In the genomic region with DNA sequence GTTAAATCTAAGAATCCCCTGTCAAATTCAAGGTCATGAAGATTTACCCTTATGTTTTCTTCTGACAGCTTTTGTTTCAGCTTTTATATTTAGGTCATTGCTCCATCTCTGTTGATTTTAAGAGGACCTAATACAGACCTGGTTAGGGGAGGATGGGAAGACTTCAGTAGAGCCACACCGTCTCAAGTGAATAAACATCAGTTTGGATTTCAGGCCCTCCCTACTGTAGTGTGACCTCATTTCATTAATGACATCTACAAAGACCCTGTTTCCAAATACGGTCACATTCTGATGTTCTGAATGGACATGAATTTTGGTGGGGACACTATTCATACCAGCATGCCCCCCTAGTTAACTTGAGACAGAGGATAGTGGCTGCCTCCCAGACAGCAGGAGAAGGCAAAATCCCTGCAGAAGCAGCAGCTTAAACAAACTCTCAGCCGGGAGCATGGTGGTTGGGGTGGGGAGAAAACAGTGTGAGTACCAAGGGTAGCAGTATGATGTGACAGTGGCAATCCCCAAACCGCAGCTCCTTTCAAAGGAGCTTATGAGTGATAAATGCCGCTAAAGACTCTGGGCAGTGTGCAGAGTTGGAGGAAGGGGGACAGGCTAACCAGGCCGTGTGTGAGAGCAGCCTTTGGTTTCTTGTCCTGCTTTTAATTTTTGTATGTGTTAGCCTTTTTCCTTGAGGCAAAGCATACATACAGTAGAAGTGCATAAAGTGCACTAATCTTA, we compare ENCODE assay signal across 1 cellular context.
TF ChIP-seq lines count a peak whose summit lies in the region.

No MANE protein-coding gene starts in this region.

TF ChIP-seq in GM12878, 131 proteins besides CTCF, POLR2A, EP300 and RAD21 (continued from another document):
- TF ChIP-seq, protein P1, sequence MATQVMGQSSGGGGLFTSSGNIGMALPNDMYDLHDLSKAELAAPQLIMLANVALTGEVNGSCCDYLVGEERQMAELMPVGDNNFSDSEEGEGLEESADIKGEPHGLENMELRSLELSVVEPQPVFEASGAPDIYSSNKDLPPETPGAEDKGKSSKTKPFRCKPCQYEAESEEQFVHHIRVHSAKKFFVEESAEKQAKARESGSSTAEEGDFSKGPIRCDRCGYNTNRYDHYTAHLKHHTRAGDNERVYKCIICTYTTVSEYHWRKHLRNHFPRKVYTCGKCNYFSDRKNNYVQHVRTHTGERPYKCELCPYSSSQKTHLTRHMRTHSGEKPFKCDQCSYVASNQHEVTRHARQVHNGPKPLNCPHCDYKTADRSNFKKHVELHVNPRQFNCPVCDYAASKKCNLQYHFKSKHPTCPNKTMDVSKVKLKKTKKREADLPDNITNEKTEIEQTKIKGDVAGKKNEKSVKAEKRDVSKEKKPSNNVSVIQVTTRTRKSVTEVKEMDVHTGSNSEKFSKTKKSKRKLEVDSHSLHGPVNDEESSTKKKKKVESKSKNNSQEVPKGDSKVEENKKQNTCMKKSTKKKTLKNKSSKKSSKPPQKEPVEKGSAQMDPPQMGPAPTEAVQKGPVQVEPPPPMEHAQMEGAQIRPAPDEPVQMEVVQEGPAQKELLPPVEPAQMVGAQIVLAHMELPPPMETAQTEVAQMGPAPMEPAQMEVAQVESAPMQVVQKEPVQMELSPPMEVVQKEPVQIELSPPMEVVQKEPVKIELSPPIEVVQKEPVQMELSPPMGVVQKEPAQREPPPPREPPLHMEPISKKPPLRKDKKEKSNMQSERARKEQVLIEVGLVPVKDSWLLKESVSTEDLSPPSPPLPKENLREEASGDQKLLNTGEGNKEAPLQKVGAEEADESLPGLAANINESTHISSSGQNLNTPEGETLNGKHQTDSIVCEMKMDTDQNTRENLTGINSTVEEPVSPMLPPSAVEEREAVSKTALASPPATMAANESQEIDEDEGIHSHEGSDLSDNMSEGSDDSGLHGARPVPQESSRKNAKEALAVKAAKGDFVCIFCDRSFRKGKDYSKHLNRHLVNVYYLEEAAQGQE (IDR thresholded peaks at IDR 0.05; ENCODE audit: low read depth, low read length): no peak
- TF ChIP-seq NR2C2 (IDR thresholded peaks at IDR 0.05; ENCODE audit: borderline replicate concordance, control insufficient read depth, insufficient read length, low read depth) (no peak), MYB (IDR thresholded peaks at IDR 0.05; ENCODE audit: borderline replicate concordance, low read depth, low read length) (no peak), RUNX3 (IDR thresholded peaks at IDR 0.05; ENCODE audit: low read length) (peak; percentile 59), SMAD1 (IDR thresholded peaks at IDR 0.05; ENCODE audit: low read depth, partially characterized antibody) (no peak), PAX5 (IDR thresholded peaks at IDR 0.05; ENCODE audit: borderline replicate concordance, low read depth, low read length) (0 out of 2 replicates have a peak, but pooled peaks have one; percentile 29), ZNF274 (IDR thresholded peaks at IDR 0.05; ENCODE audit: insufficient read depth, insufficient read length) (no peak), HCFC1 (IDR thresholded peaks at IDR 0.05; ENCODE audit: low read length) (no peak)
